Comparison of ENCODE assay signal across 2 cellular contexts in genomic region chr2:238847841-238848565, GRCh38.
TF ChIP-seq lines count a peak whose summit lies in the region.

TWIST2 (plus strand) TSS chr2:238848085; CDS start chr2:238848216, 131 bp downstream.

TF ChIP-seq in IMR-90, 13 proteins besides CTCF, POLR2A, EP300 and RAD21 (continued from another document):
- TF ChIP-seq ELK1 (IDR thresholded peaks at IDR 0.05; ENCODE audit: borderline replicate concordance, low read depth, low read length) (no peak), CEBPB (IDR thresholded peaks at IDR 0.05; ENCODE audit: low read depth, low read length) (peak; percentile 84), MAZ (IDR thresholded peaks at IDR 0.05; ENCODE audit: borderline replicate concordance, low read depth, low read length) (peak; percentile 60; the same call in 1 of the 2 replicates)

TF ChIP-seq in liver, 16 proteins besides CTCF, POLR2A, EP300 and RAD21 (continued from another document):
- TF ChIP-seq EGR1 (IDR thresholded peaks at IDR 0.05; ENCODE audit: low read depth in 2 of 2) (no peak), REST (IDR thresholded peaks at IDR 0.05) (no peak), TAF1 (conservative IDR thresholded peaks at IDR 0.05) (no peak), YY1 (IDR thresholded peaks at IDR 0.05) (no peak), FOXA2 (IDR thresholded peaks at IDR 0.05) (no peak), ZBTB33 (IDR thresholded peaks at IDR 0.05) (no peak), HNF4A (conservative IDR thresholded peaks at IDR 0.05) (no peak), SP1 (IDR thresholded peaks at IDR 0.05) (no peak)
